ENCODE assay signal across 11 cellular contexts in the genomic region with DNA sequence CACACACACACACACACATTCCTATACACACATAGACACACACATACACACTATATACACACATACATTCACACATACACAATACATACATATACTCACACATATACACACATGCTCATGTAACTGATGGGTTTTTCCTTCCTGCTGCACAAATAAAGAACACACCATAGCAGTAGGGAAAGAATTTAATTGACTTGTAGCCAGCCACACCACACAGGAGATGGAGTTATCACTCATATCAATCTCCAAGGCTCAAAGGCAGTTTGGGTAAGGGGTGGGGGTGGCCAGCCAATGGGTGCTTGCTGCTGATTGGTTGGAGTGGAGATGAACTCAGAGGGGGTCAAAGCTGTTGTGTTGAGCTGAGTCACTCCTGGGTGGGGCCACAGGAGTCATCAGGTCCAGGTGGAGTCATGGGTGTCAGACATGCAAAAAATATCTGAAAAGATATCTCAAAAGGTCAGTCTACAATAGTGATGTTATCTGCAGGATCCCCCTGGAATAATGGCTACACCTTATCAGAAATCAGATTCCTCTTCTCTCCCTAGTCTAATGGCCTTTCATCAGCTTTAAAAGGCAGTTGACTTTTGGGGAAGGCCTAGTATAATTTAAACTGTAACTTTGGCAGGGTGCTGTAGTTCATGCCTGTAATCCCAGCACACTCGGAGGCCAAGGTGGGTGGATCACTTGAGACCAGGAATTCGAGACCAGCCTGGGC. TPM values are rescaled to one million over a fixed set of nuclear protein-coding genes. Genes with fewer than 3 reads are reported as not detected.
DNase-seq lines count a peak whose midpoint lies in the region; ATAC-seq and TF ChIP-seq lines count a peak whose summit lies in the region.
"Had no signal": no experiment of that assay in that cellular context is flagged by ENCODE, and none has a peak within 500 bp of the region (broad histone marks: within the 10 kb centered on the region; RNA-seq: fewer than 3 reads in every experiment).

No MANE protein-coding gene starts in this region.

- peak; percentile 53 for ATAC-seq in GM18868 (IDR thresholded peaks at IDR 0.05; ENCODE audit: unreplicated experiment)
- peak in 3 of 4 experiments; percentile 52 to 54 (median 53) for ATAC-seq in T-cell (replicated peaks in 1 of 4)
- ATAC-seq in GM19035 (IDR thresholded peaks at IDR 0.05; ENCODE audit: unreplicated experiment) = no peak
- no peak for ATAC-seq in HG03342 (IDR thresholded peaks at IDR 0.05; ENCODE audit: unreplicated experiment)

- CTCF ChIA-PET in T-cell (lab: Charles Lee) = interaction anchor here in 1 of 2 donors (0.6 to 1.0 kb wide), 3 partner anchors 11 to 256 kb away, joined by 3 to 4 read pairs (median 3); no protein-coding TSS in a partner anchor

- peak; percentile 73 for DNase-seq in A172 (ENCODE audit: low spot score)
- DNase-seq in T-cell = peak in 1 of 34 experiments; percentile 30
- DNase-seq in fibroblast of mammary gland (ENCODE audit: low read depth) = peak; percentile 63
- no peak for DNase-seq in cortex of kidney (lab: John Stamatoyannopoulos, UW)
- DNase-seq in NCI-H2196 (lab: John Stamatoyannopoulos, UW; ENCODE audit: unreplicated experiment) = no peak
- DNase-seq: dermis blood vessel endothelial cell, NCI-H1092, SHP77 treated with DMSO at 0.1 percent for 48 hours had no signal

- H3K4me1 Mint-ChIP-seq in T-cell = peaks cover 0 to 8% (median 5%) of the 10 kb centered on the region in 3 donors

- no peaks in the 10 kb centered on the region for H3K36me3 Mint-ChIP-seq in T-cell

- no peak overlapping the region for H3K4me3 ChIP-seq in fibroblast of mammary gland (ENCODE audit: control insufficient read depth, low read depth, low read length)

- no peaks in the 10 kb centered on the region for H3K9me3 Mint-ChIP-seq in T-cell

- POLR2A ChIA-PET in T-cell (lab: Charles Lee) = no interaction called here

- H3K4me3 Mint-ChIP-seq in T-cell = no peak overlapping the region

- TF ChIP-seq CTCF in fibroblast of mammary gland (conservative IDR thresholded peaks at IDR 0.05; ENCODE audit: control insufficient read depth, insufficient read depth, low read depth, low read length) = no peak

- H3K27ac Mint-ChIP-seq in T-cell = peak overlapping the region in 1 of 2 donors; percentile 33

- H3K27me3 Mint-ChIP-seq in T-cell = peaks cover 7 to 9% of the 10 kb centered on the region in 2 donors

RNA-seq across cellular contexts. Expression of a gene that starts 46.1 kb away (rescaled TPM):
- 50.5 and 81.1 TPM in 2 replicates for total RNA-seq in A172 (2014; rRNA removed; shearing (Covaris generic))
- total RNA-seq in T-cell = 100 to 1,000 TPM; 103 to 142 (median 115) TPM

Comparison
In these comparisons a context has a peak if more than half of its experiments do, and no peak if none do; other contexts are left out.
1. DNase-seq: peak in A172 (single experiment) and fibroblast of mammary gland (single experiment); none in cortex of kidney (single experiment) and NCI-H2196 (single experiment).
2. ATAC-seq: peak in GM18868 (single experiment) and T-cell (3 of 4); none in GM19035 (single experiment) and HG03342 (single experiment).